In genomic region chr17:4672055-4672630, GRCh38 we compare ENCODE assay signal across 14 cellular contexts. TPM values are rescaled to one million over a fixed set of nuclear protein-coding genes. Genes with fewer than 3 reads are reported as not detected.
A peak's percentile ranks its signal among the peaks of the same experiment; 100 is the strongest.
DNase-seq lines count a peak whose midpoint lies in the region; ATAC-seq and TF ChIP-seq lines count a peak whose summit lies in the region.
"Had no signal": no experiment of that assay in that cellular context is flagged by ENCODE, and none has a peak within 500 bp of the region (broad histone marks: within the 10 kb centered on the region; RNA-seq: fewer than 3 reads in every experiment).

No MANE protein-coding gene starts in this region.

- peak overlapping the region; percentile 25 for H3K27ac Mint-ChIP-seq in activated naive CD4-positive, alpha-beta T cell treated with anti-CD3 and anti-CD28 coated beads, Interleukin-2, amount 50 U/mL, for 24 hours
- peak overlapping the region; percentile 5 for H3K27ac Mint-ChIP-seq in activated naive CD8-positive, alpha-beta T cell treated with anti-CD3 and anti-CD28 coated beads for 36 hours
- H3K27ac Mint-ChIP-seq in endothelial cell (ENCODE audit: unreplicated experiment) (peak overlapping the region; percentile 80), neural progenitor cell (no peak overlapping the region)
- H3K27ac Mint-ChIP-seq in stimulated activated memory B cell treated with anti-CD40 and anti-IgM and Interleukin-4, amounts not matched to agents 10 μg/mL and 1 μg/mL and 100 μg/mL, for 72 hours = peak overlapping the region; percentile 36

- no peak for TF ChIP-seq CTCF in endothelial cell (IDR thresholded peaks at IDR 0.05; ENCODE audit: unreplicated experiment)
- no peak for TF ChIP-seq CTCF in neural progenitor cell (IDR thresholded peaks at IDR 0.05)

- no peaks in the 10 kb centered on the region for H3K79me2 ChIP-seq in neural progenitor cell (ENCODE audit: low read depth)

- H3K4me1 Mint-ChIP-seq in activated naive CD4-positive, alpha-beta T cell treated with anti-CD3 and anti-CD28 coated beads, Interleukin-2, amount 50 U/mL, for 24 hours = no peaks in the 10 kb centered on the region
- H3K4me1 Mint-ChIP-seq in activated naive CD8-positive, alpha-beta T cell treated with anti-CD3 and anti-CD28 coated beads for 36 hours = no peaks in the 10 kb centered on the region
- H3K4me1 Mint-ChIP-seq in endothelial cell (ENCODE audit: unreplicated experiment) = peaks cover 27% of the 10 kb centered on the region
- H3K4me1 Mint-ChIP-seq in stimulated activated memory B cell treated with anti-CD40 and anti-IgM and Interleukin-4, amounts not matched to agents 10 μg/mL and 1 μg/mL and 100 μg/mL, for 72 hours = no peaks in the 10 kb centered on the region
- H3K4me1 Mint-ChIP-seq in neural progenitor cell = no peaks in the 10 kb centered on the region

- no peaks in the 10 kb centered on the region for H3K9me3 Mint-ChIP-seq in activated naive CD4-positive, alpha-beta T cell treated with anti-CD3 and anti-CD28 coated beads, Interleukin-2, amount 50 U/mL, for 24 hours
- no peaks in the 10 kb centered on the region for H3K9me3 Mint-ChIP-seq in activated naive CD8-positive, alpha-beta T cell treated with anti-CD3 and anti-CD28 coated beads for 36 hours
- no peaks in the 10 kb centered on the region for H3K9me3 Mint-ChIP-seq in endothelial cell (ENCODE audit: unreplicated experiment)
- H3K9me3 Mint-ChIP-seq in stimulated activated memory B cell treated with anti-CD40 and anti-IgM and Interleukin-4, amounts not matched to agents 10 μg/mL and 1 μg/mL and 100 μg/mL, for 72 hours = no peaks in the 10 kb centered on the region
- H3K9me3 Mint-ChIP-seq in neural progenitor cell = no peaks in the 10 kb centered on the region
- H3K9me3 Mint-ChIP-seq: CD4-positive, alpha-beta memory T cell had no signal

- no peak overlapping the region for H3K4me2 ChIP-seq in neural progenitor cell

- H2AFZ ChIP-seq in neural progenitor cell (replicated peaks) = no peak overlapping the region

- H3K4me3 Mint-ChIP-seq in activated naive CD4-positive, alpha-beta T cell treated with anti-CD3 and anti-CD28 coated beads, Interleukin-2, amount 50 U/mL, for 24 hours = no peak overlapping the region
- H3K4me3 Mint-ChIP-seq in activated naive CD8-positive, alpha-beta T cell treated with anti-CD3 and anti-CD28 coated beads for 36 hours = no peak overlapping the region
- H3K4me3 Mint-ChIP-seq in endothelial cell (ENCODE audit: unreplicated experiment) (peak overlapping the region; percentile 85), neural progenitor cell (no peak overlapping the region)
- no peak overlapping the region for H3K4me3 Mint-ChIP-seq in stimulated activated memory B cell treated with anti-CD40 and anti-IgM and Interleukin-4, amounts not matched to agents 10 μg/mL and 1 μg/mL and 100 μg/mL, for 72 hours
- H3K4me3 Mint-ChIP-seq: CD4-positive, alpha-beta memory T cell had no signal

- no peak for DNase-seq in activated naive CD4-positive, alpha-beta T cell treated with anti-CD3 and anti-CD28 coated beads, Interleukin-2, amount 50 U/mL, for 16 hours
- DNase-seq in activated naive CD8-positive, alpha-beta T cell treated with anti-CD3 and anti-CD28 coated beads for 36 hours = no peak
- no peak for DNase-seq in endothelial cell (ENCODE audit: low spot score)
- no peak for DNase-seq in neural progenitor cell (ENCODE audit: low spot score)
- DNase-seq: BE2C; CD4-positive, alpha-beta memory T cell; DMS79; GOT3; HCEC 1CT had no signal

- H3K27me3 Mint-ChIP-seq in activated naive CD4-positive, alpha-beta T cell treated with anti-CD3 and anti-CD28 coated beads, Interleukin-2, amount 50 U/mL, for 24 hours = no peaks in the 10 kb centered on the region
- no peaks in the 10 kb centered on the region for H3K27me3 Mint-ChIP-seq in activated naive CD8-positive, alpha-beta T cell treated with anti-CD3 and anti-CD28 coated beads for 36 hours
- peaks cover 3% of the 10 kb centered on the region for H3K27me3 Mint-ChIP-seq in endothelial cell (ENCODE audit: unreplicated experiment)
- no peaks in the 10 kb centered on the region for H3K27me3 Mint-ChIP-seq in stimulated activated memory B cell treated with anti-CD40 and anti-IgM and Interleukin-4, amounts not matched to agents 10 μg/mL and 1 μg/mL and 100 μg/mL, for 72 hours
- no peaks in the 10 kb centered on the region for H3K27me3 Mint-ChIP-seq in neural progenitor cell (ENCODE audit: insufficient read depth, low read depth)
- H3K27me3 Mint-ChIP-seq: CD4-positive, alpha-beta memory T cell had no signal

- H3F3A ChIP-seq in neural progenitor cell (ENCODE audit: low read depth) = peaks cover 17% of the 10 kb centered on the region

- H3K36me3 Mint-ChIP-seq in activated naive CD4-positive, alpha-beta T cell treated with anti-CD3 and anti-CD28 coated beads, Interleukin-2, amount 50 U/mL, for 24 hours = peaks cover 13% of the 10 kb centered on the region
- peaks cover 22% of the 10 kb centered on the region for H3K36me3 Mint-ChIP-seq in activated naive CD8-positive, alpha-beta T cell treated with anti-CD3 and anti-CD28 coated beads for 36 hours
- peaks cover 50% of the 10 kb centered on the region for H3K36me3 Mint-ChIP-seq in endothelial cell (ENCODE audit: low read depth, unreplicated experiment)
- peaks cover 71% of the 10 kb centered on the region for H3K36me3 Mint-ChIP-seq in stimulated activated memory B cell treated with anti-CD40 and anti-IgM and Interleukin-4, amounts not matched to agents 10 μg/mL and 1 μg/mL and 100 μg/mL, for 72 hours
- H3K36me3 Mint-ChIP-seq in neural progenitor cell = peaks cover 30% of the 10 kb centered on the region

- no peaks in the 10 kb centered on the region for H3K36me3 ChIP-seq in neural progenitor cell

- H3K27me3 ChIP-seq in neural progenitor cell = no peaks in the 10 kb centered on the region

- ATAC-seq in stimulated activated memory B cell treated with anti-CD40 and anti-IgM and Interleukin-4, amounts not matched to agents 10 μg/mL and 1 μg/mL and 100 μg/mL, for 72 hours = no peak
- no peak for ATAC-seq in GM19452 (IDR thresholded peaks at IDR 0.05; ENCODE audit: unreplicated experiment)
- ATAC-seq: GM12878 had no signal

- no peak overlapping the region for H3K27ac ChIP-seq in neural progenitor cell
- H3K27ac ChIP-seq: C4-2B had no signal

- no peak overlapping the region for H3K9ac ChIP-seq in neural progenitor cell

- H4K20me1 ChIP-seq in neural progenitor cell (ENCODE audit: low read depth) = no peaks in the 10 kb centered on the region

- no peak overlapping the region for H3K4me3 ChIP-seq in neural progenitor cell
- H3K4me3 ChIP-seq: GM12878 had no signal

- no peaks in the 10 kb centered on the region for H3K4me1 ChIP-seq in neural progenitor cell
- H3K4me1 ChIP-seq: BE2C had no signal

- no peaks in the 10 kb centered on the region for H3K9me3 ChIP-seq in neural progenitor cell (ENCODE audit: low read depth)
- H3K9me3 ChIP-seq: BE2C had no signal

RNA-seq across cellular contexts. Expression of gene ALOX15, which starts 30.7 kb away (rescaled TPM):
- under 1 TPM; 0.18 to 0.25 TPM for total RNA-seq in activated naive CD8-positive, alpha-beta T cell treated with anti-CD3 and anti-CD28 coated beads for 36 hours
- total RNA-seq in endothelial cell (ENCODE audit: unreplicated experiment) (17.0 TPM), neural progenitor cell (ENCODE audit: low replicate concordance) (0.12 TPM in 1 of 2 replicates, not detected in the other)

RNA-seq across cellular contexts. Expression of gene PELP1, which starts 31.8 kb away (rescaled TPM):
- 100 to 1,000 TPM; 110 to 122 TPM for total RNA-seq in activated naive CD8-positive, alpha-beta T cell treated with anti-CD3 and anti-CD28 coated beads for 36 hours
- 118 TPM for total RNA-seq in endothelial cell (ENCODE audit: unreplicated experiment)
- 22.4 and 38.1 TPM in 2 replicates for total RNA-seq in neural progenitor cell (ENCODE audit: low replicate concordance)

RNA-seq across cellular contexts. Expression of gene ARRB2, which starts 38.3 kb away (rescaled TPM):
- 100 to 1,000 TPM; 161 to 170 TPM for total RNA-seq in activated naive CD8-positive, alpha-beta T cell treated with anti-CD3 and anti-CD28 coated beads for 36 hours
- total RNA-seq in endothelial cell (ENCODE audit: unreplicated experiment) (51.1 TPM), neural progenitor cell (ENCODE audit: low replicate concordance) (33.3 and 64.9 TPM in 2 replicates)

RNA-seq across cellular contexts. Expression of gene MED11, which starts 59.1 kb away (rescaled TPM):
- total RNA-seq in activated naive CD8-positive, alpha-beta T cell treated with anti-CD3 and anti-CD28 coated beads for 36 hours = 10 to 100 TPM; 18.3 to 21.0 TPM
- 10.5 TPM for total RNA-seq in endothelial cell (ENCODE audit: unreplicated experiment)
- total RNA-seq in neural progenitor cell (ENCODE audit: low replicate concordance) = 27.3 and 31.6 TPM in 2 replicates

Comparison
In these comparisons a context has a peak if more than half of its experiments do, and no peak if none do; other contexts are left out.
1. RNA of gene ALOX15, which starts 30.7 kb away (total RNA-seq): 17.0 TPM in endothelial cell (single experiment); 0.18 to 0.25 TPM in activated naive CD8-positive, alpha-beta T cell treated with anti-CD3 and anti-CD28 coated beads for 36 hours and 0.12 TPM in neural progenitor cell; every median in the first group is over 10 times any median in the second.